9 cellular contexts compared by ENCODE assay signal in the genomic region with DNA sequence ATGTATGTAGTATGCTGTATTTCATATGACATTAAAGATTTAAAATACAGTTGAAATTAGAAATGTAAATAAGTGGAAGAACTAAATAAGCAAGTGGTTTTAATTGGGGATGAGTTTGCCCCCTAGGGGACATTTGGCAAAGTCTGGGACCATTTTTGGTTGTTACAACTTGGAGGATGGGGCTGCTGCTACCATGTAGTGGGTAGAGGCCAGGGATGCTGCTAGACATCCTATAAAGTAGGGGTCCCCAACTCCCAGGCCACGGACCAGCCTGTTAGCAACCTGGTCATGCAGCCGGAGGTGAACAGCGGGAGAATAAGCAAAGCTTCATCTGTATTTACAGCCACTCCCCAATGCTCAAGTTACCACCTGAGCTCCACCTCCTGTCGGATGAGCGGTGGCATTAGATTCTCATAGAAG. TPM values are rescaled to one million over a fixed set of nuclear protein-coding genes. Genes with fewer than 3 reads are reported as not detected.
DNase-seq lines count a peak whose midpoint lies in the region; ATAC-seq, FAIRE-seq and TF ChIP-seq lines count a peak whose summit lies in the region.
"Had no signal": no experiment of that assay in that cellular context is flagged by ENCODE, and none has a peak within 500 bp of the region (broad histone marks: within the 10 kb centered on the region; RNA-seq: fewer than 3 reads in every experiment).

No MANE protein-coding gene starts in this region.

- no peak for FAIRE-seq in keratinocyte (lab: Jason Lieb, UNC)

- dilution Hi-C loops in keratinocyte (cut with MboI; ENCODE audit: extremely low pct_ligation_motif_present, low sequenced_read_pairs), result loop anchor here (25.0 kb wide), 1 partner anchor 171 kb away; no protein-coding TSS in a partner anchor

- no peak overlapping the region for H3K9ac ChIP-seq in keratinocyte (ENCODE audit: control insufficient read depth, extremely low read depth, insufficient read depth, low read length)

- peaks cover 2% of the 10 kb centered on the region for H3K27me3 Mint-ChIP-seq in activated CD8-positive, alpha-beta T cell treated with anti-CD3 and anti-CD28 coated beads, Interleukin-2, amount 10 ng/mL, durations not matched to agents 7 days and 5 days (ENCODE audit: low read depth)

- no peak overlapping the region for H3K4me3 Mint-ChIP-seq in activated CD8-positive, alpha-beta T cell treated with anti-CD3 and anti-CD28 coated beads, Interleukin-2, amount 10 ng/mL, durations not matched to agents 7 days and 5 days

- H3K9me3 ChIP-seq in keratinocyte (ENCODE audit: control insufficient read depth, low read depth, low read length), result no peaks in the 10 kb centered on the region

- H2AFZ ChIP-seq in keratinocyte (ENCODE audit: control insufficient read depth, low read length), result no peak overlapping the region

- no peak overlapping the region for H3K4me2 ChIP-seq in keratinocyte (ENCODE audit: control insufficient read depth, extremely low read depth, insufficient read depth, low read depth, low read length)

- peak; percentile 42 for TF ChIP-seq CTCF in AG10803 (conservative IDR thresholded peaks at IDR 0.05; ENCODE audit: low read length)
- TF ChIP-seq CTCF in GM12875 (IDR thresholded peaks at IDR 0.05; ENCODE audit: borderline replicate concordance, insufficient read depth, low read depth, low read length), result peak; percentile 44; the same call in 1 of the 2 replicates
- TF ChIP-seq CTCF in keratinocyte (optimal IDR thresholded peaks at IDR 0.05 in 1 of 3, IDR thresholded peaks at IDR 0.05 in 1 of 3, conservative IDR thresholded peaks at IDR 0.05 in 1 of 3; ENCODE audit: extremely low read depth in 1 of 3, insufficient read depth in 2 of 3, low read length in 3 of 3), result peak; percentile 38 to 46 (median 43)

- no peaks in the 10 kb centered on the region for H3K36me3 ChIP-seq in keratinocyte (ENCODE audit: control insufficient read depth in 2 of 2, extremely low read depth in 1 of 2, insufficient read depth in 2 of 2, low read length in 2 of 2)

- POLR2A ChIA-PET in activated CD8-positive, alpha-beta T cell treated with anti-CD3 and anti-CD28 coated beads, Interleukin-2, amount 10 ng/mL, durations not matched to agents 7 days and 5 days (lab: Charles Lee), result no interaction called here

- no peaks in the 10 kb centered on the region for H3K4me1 Mint-ChIP-seq in activated CD8-positive, alpha-beta T cell treated with anti-CD3 and anti-CD28 coated beads, Interleukin-2, amount 10 ng/mL, durations not matched to agents 7 days and 5 days (ENCODE audit: low read depth)

- H3K79me2 ChIP-seq in keratinocyte (ENCODE audit: control insufficient read depth, insufficient read depth, low read length), result no peaks in the 10 kb centered on the region

- no peaks in the 10 kb centered on the region for H3K9me3 Mint-ChIP-seq in activated CD8-positive, alpha-beta T cell treated with anti-CD3 and anti-CD28 coated beads, Interleukin-2, amount 10 ng/mL, durations not matched to agents 7 days and 5 days (ENCODE audit: insufficient read depth)

- no peaks in the 10 kb centered on the region for H3K27me3 ChIP-seq in keratinocyte (ENCODE audit: control insufficient read depth, extremely low read depth, insufficient read depth, low read length)

- DNase-seq in AG10803 (ENCODE audit: low read depth), result no peak
- no peak for DNase-seq in activated CD8-positive, alpha-beta T cell treated with anti-CD3 and anti-CD28 coated beads, Interleukin-2, amount 10 ng/mL, durations not matched to agents 7 days and 5 days
- no peak for DNase-seq in keratinocyte (ENCODE audit: low read depth, low spot score)
- DNase-seq in mesenteric fat pad (ENCODE audit: low spot score), result no peak
- no peak for DNase-seq in hepatic stellate cell (ENCODE audit: low spot score)
- DNase-seq: effector CD8-positive, alpha-beta T cell had no signal

- H3K4me3 ChIP-seq in AG10803 (ENCODE audit: low read length), result no peak overlapping the region
- H3K4me3 ChIP-seq in GM12875 (ENCODE audit: low read depth, low read length), result no peak overlapping the region
- no peak overlapping the region for H3K4me3 ChIP-seq in keratinocyte (ENCODE audit: control insufficient read depth in 2 of 3, extremely low read depth in 1 of 3, insufficient read depth in 2 of 3, low read depth in 1 of 3, low read length in 3 of 3)

- ATAC-seq in activated CD8-positive, alpha-beta T cell treated with anti-CD3 and anti-CD28 coated beads, Interleukin-2, amount 10 ng/mL, durations not matched to agents 7 days and 5 days, result peak; percentile 47
- ATAC-seq in HG03196 (IDR thresholded peaks at IDR 0.05; ENCODE audit: unreplicated experiment), result no peak
- ATAC-seq in HG03521 (IDR thresholded peaks at IDR 0.05; ENCODE audit: unreplicated experiment), result no peak

- CTCF ChIA-PET in activated CD8-positive, alpha-beta T cell treated with anti-CD3 and anti-CD28 coated beads, Interleukin-2, amount 10 ng/mL, durations not matched to agents 7 days and 5 days (lab: Charles Lee), result interaction anchor here (1.3 to 1.6 kb wide), 3 partner anchors 11 to 26 kb away, joined by 3 to 4 read pairs (median 4); no protein-coding TSS in a partner anchor

- H3K36me3 Mint-ChIP-seq in activated CD8-positive, alpha-beta T cell treated with anti-CD3 and anti-CD28 coated beads, Interleukin-2, amount 10 ng/mL, durations not matched to agents 7 days and 5 days (ENCODE audit: low read depth), result no peaks in the 10 kb centered on the region

- no peaks in the 10 kb centered on the region for H4K20me1 ChIP-seq in keratinocyte (ENCODE audit: control insufficient read depth, extremely low read depth, insufficient read depth, low read length)

- H3K9me1 ChIP-seq in keratinocyte (ENCODE audit: control insufficient read depth, extremely low read depth, insufficient read depth, low read length), result no peaks in the 10 kb centered on the region

- no peak overlapping the region for H3K27ac Mint-ChIP-seq in activated CD8-positive, alpha-beta T cell treated with anti-CD3 and anti-CD28 coated beads, Interleukin-2, amount 10 ng/mL, durations not matched to agents 7 days and 5 days

- H3K4me1 ChIP-seq in keratinocyte (ENCODE audit: control insufficient read depth, extremely low read depth, insufficient read depth, low read length), result no peaks in the 10 kb centered on the region

- H3K27ac ChIP-seq in keratinocyte (ENCODE audit: control insufficient read depth, insufficient read depth, low read length), result no peak overlapping the region

RNA-seq across cellular contexts. Expression of a gene that starts 27.9 kb away (rescaled TPM):
- 10 to 100 TPM; 36.9 to 39.4 TPM for total RNA-seq in activated CD8-positive, alpha-beta T cell treated with anti-CD3 and anti-CD28 coated beads, Interleukin-2, amount 10 ng/mL, durations not matched to agents 7 days and 5 days
- polyA plus RNA-seq in keratinocyte, result 23.9 to 40.0 TPM (median 30.7 TPM) in 3 replicates
- polyA plus RNA-seq in keratinocyte (2011; ENCODE audit: low read depth), result 54.0 TPM
- 23.3 and 41.0 TPM in 2 replicates for polyA plus RNA-seq in keratinocyte (2011; cell fraction: cytosol; rRNA removed)
- 11.4 and 16.9 TPM in 2 replicates for polyA plus RNA-seq in keratinocyte (2011; cell fraction: nucleus; rRNA removed)
- polyA plus RNA-seq in keratinocyte (2012; ENCODE audit: low replicate concordance), result 20.1 and 31.0 TPM in 2 replicates
- polyA minus RNA-seq in keratinocyte, result 1.9 to 20.8 TPM (median 10.6 TPM) in 3 replicates
- polyA minus RNA-seq in keratinocyte (2011; cell fraction: cytosol; rRNA and poly(A)+ RNA removed), result 50.3 TPM
- 8.0 and 10.2 TPM in 2 replicates for polyA minus RNA-seq in keratinocyte (2011; cell fraction: nucleus; rRNA and poly(A)+ RNA removed)
- total RNA-seq in mesenteric fat pad, result 36.5 TPM

RNA-seq across cellular contexts. Expression of a gene that starts 41.1 kb away (rescaled TPM):
- total RNA-seq in activated CD8-positive, alpha-beta T cell treated with anti-CD3 and anti-CD28 coated beads, Interleukin-2, amount 10 ng/mL, durations not matched to agents 7 days and 5 days, result 1 to 10 TPM; 4.8 to 5.2 TPM
- polyA plus RNA-seq in keratinocyte, result 0.41 to 1.6 TPM (median 1.4 TPM) in 3 replicates
- 0.31 TPM for polyA plus RNA-seq in keratinocyte (2011; ENCODE audit: low read depth)
- 0.40 and 0.86 TPM in 2 replicates for polyA plus RNA-seq in keratinocyte (2011; cell fraction: cytosol; rRNA removed)
- 1.1 and 1.9 TPM in 2 replicates for polyA plus RNA-seq in keratinocyte (2011; cell fraction: nucleus; rRNA removed)
- polyA plus RNA-seq in keratinocyte (2012; ENCODE audit: low replicate concordance), result 0.45 and 0.84 TPM in 2 replicates
- polyA minus RNA-seq in keratinocyte, result 1.4 to 2.8 TPM in 2 of 3 replicates, not detected in the other
- 0.38 TPM for polyA minus RNA-seq in keratinocyte (2011; cell fraction: cytosol; rRNA and poly(A)+ RNA removed)
- polyA minus RNA-seq in keratinocyte (2011; cell fraction: nucleus; rRNA and poly(A)+ RNA removed), result 2.1 and 6.3 TPM in 2 replicates
- 6.6 TPM for total RNA-seq in mesenteric fat pad

RNA-seq across cellular contexts. Expression of a gene that starts 52.8 kb away (rescaled TPM):
- total RNA-seq in activated CD8-positive, alpha-beta T cell treated with anti-CD3 and anti-CD28 coated beads, Interleukin-2, amount 10 ng/mL, durations not matched to agents 7 days and 5 days, result under 1 TPM; 0.31 to 0.47 TPM
- polyA plus RNA-seq in keratinocyte, result 0.02 to 0.18 TPM (median 0.09 TPM) in 3 replicates
- 0.85 TPM for polyA plus RNA-seq in keratinocyte (2011; ENCODE audit: low read depth)
- polyA plus RNA-seq in keratinocyte (2011; cell fraction: cytosol; rRNA removed), result 0.09 and 0.22 TPM in 2 replicates
- polyA plus RNA-seq in keratinocyte (2011; cell fraction: nucleus; rRNA removed), result 0.13 and 0.19 TPM in 2 replicates
- 0.11 and 1.0 TPM in 2 replicates for polyA plus RNA-seq in keratinocyte (2012; ENCODE audit: low replicate concordance)
- polyA minus RNA-seq in keratinocyte, result 0.13 to 0.36 TPM in 2 of 3 replicates, not detected in the other
- not detected for polyA minus RNA-seq in keratinocyte (2011; cell fraction: cytosol; rRNA and poly(A)+ RNA removed)
- not detected in 2 replicates for polyA minus RNA-seq in keratinocyte (2011; cell fraction: nucleus; rRNA and poly(A)+ RNA removed)
- 48.5 TPM for total RNA-seq in mesenteric fat pad

Comparison
In these comparisons a context has a peak if more than half of its experiments do, and no peak if none do; other contexts are left out.
1. RNA of a gene that starts 52.8 kb away (total RNA-seq): 48.5 TPM in mesenteric fat pad (single experiment); 0.31 to 0.47 TPM in activated CD8-positive, alpha-beta T cell treated with anti-CD3 and anti-CD28 coated beads, Interleukin-2, amount 10 ng/mL, durations not matched to agents 7 days and 5 days; every median in the first group is over 10 times any median in the second.
2. Peak in every context shown above with its lines, with median percentiles within 50 percentile points of each other: CTCF ChIP-seq.